10 cellular contexts compared by ENCODE assay signal in genomic region chr3:157099337-157100078, GRCh38.
A peak's percentile ranks its signal among the peaks of the same experiment; 100 is the strongest.
DNase-seq lines count a peak whose midpoint lies in the region; ATAC-seq, FAIRE-seq and TF ChIP-seq lines count a peak whose summit lies in the region.
"Had no signal": no experiment of that assay in that cellular context is flagged by ENCODE, and none has a peak within 500 bp of the region (broad histone marks: within the 10 kb centered on the region; RNA-seq: fewer than 3 reads in every experiment).

No MANE protein-coding gene starts in this region.

- peak; percentile 29 for DNase-seq in EH (ENCODE audit: low read depth)
- DNase-seq in PC-3 = peak; percentile 34
- no peak for DNase-seq in pancreas
- DNase-seq in effector CD4-positive, alpha-beta T cell = no peak
- DNase-seq: NCI-H2029 had no signal

- H4K20me1 ChIP-seq in PC-3 (ENCODE audit: low read length) = no peaks in the 10 kb centered on the region
- H4K20me1 ChIP-seq: BLaER1 treated with 17β-estradiol and CSF1 and Interleukin-3, amounts not matched to agents 10 nM and 100 nM had no signal

- no peaks in the 10 kb centered on the region for H3K27me3 ChIP-seq in PC-3 (ENCODE audit: low read length)
- H3K27me3 ChIP-seq in esophagus (ENCODE audit: control insufficient read depth in 1 of 2, insufficient read depth in 2 of 2, low read length in 2 of 2) = no peaks in the 10 kb centered on the region
- H3K27me3 ChIP-seq in pancreas = no peaks in the 10 kb centered on the region
- H3K27me3 ChIP-seq: BLaER1 treated with 17β-estradiol and CSF1 and Interleukin-3, amounts not matched to agents 10 nM and 100 nM had no signal

- H3K27ac ChIP-seq in PC-3 (ENCODE audit: low read length) = no peak overlapping the region
- H3K27ac ChIP-seq in esophagus (ENCODE audit: low read depth in 2 of 2, low read length in 1 of 2) = peak overlapping the region; percentile 48 to 67
- H3K27ac ChIP-seq in pancreas = no peak overlapping the region
- H3K27ac ChIP-seq: BLaER1 treated with 17β-estradiol and CSF1 and Interleukin-3, amounts not matched to agents 10 nM and 100 nM had no signal

- no peaks in the 10 kb centered on the region for H3K9me2 ChIP-seq in PC-3 (replicated peaks; ENCODE audit: low read length)

- WGBS in esophagus, 2 donors = 46 to 54% methylated on average over 10 of the region's 10 CpGs
- WGBS in pancreas, 2 donors = 81 to 83% methylated on average over 10 of the region's 10 CpGs

- no peak overlapping the region for H2AFZ ChIP-seq in PC-3 (ENCODE audit: low read length)

- H3F3A ChIP-seq in PC-3 (ENCODE audit: low read length, unreplicated experiment) = no peaks in the 10 kb centered on the region

- no peaks in the 10 kb centered on the region for H3K9me3 ChIP-seq in PC-3 (ENCODE audit: low read length)
- no peaks in the 10 kb centered on the region for H3K9me3 ChIP-seq in esophagus (ENCODE audit: control insufficient read depth in 2 of 2, insufficient read depth in 1 of 2, low read depth in 1 of 2, low read length in 1 of 2)
- H3K9me3 ChIP-seq in pancreas = no peaks in the 10 kb centered on the region
- H3K9me3 ChIP-seq: BLaER1 treated with 17β-estradiol and CSF1 and Interleukin-3, amounts not matched to agents 10 nM and 100 nM had no signal

- no peaks in the 10 kb centered on the region for H3K79me2 ChIP-seq in PC-3 (ENCODE audit: low read length)

- no peak overlapping the region for H3K4me2 ChIP-seq in PC-3 (ENCODE audit: low read length)
- H3K4me2 ChIP-seq: BLaER1 treated with 17β-estradiol and CSF1 and Interleukin-3, amounts not matched to agents 10 nM and 100 nM had no signal

- H3K4me3 ChIP-seq in PC-3 (ENCODE audit: low read length) (no peak overlapping the region), esophagus (ENCODE audit: low read depth in 1 of 2, low read length in 2 of 2) (no peak overlapping the region), pancreas (no peak overlapping the region)
- H3K4me3 ChIP-seq: BLaER1 treated with 17β-estradiol and CSF1 and Interleukin-3, amounts not matched to agents 10 nM and 100 nM had no signal

- TF ChIP-seq CTCF in PC-3 (conservative IDR thresholded peaks at IDR 0.05; ENCODE audit: low read depth, low read length) (no peak), pancreas (IDR thresholded peaks at IDR 0.05) (no peak)

- ATAC-seq in PC-3 (peak; percentile 48; the same call in 1 of the 2 replicates), pancreas (peak in 3 of 4 donors; percentile 26 to 46 (median 36)), HG02938 (IDR thresholded peaks at IDR 0.05; ENCODE audit: unreplicated experiment) (no peak), HG02642 (IDR thresholded peaks at IDR 0.05; ENCODE audit: poor library complexity, unreplicated experiment) (no peak), HG03378 (IDR thresholded peaks at IDR 0.05; ENCODE audit: unreplicated experiment) (no peak)

- peaks cover 18% of the 10 kb centered on the region for H3K4me1 ChIP-seq in PC-3 (ENCODE audit: insufficient read depth, low read length)
- H3K4me1 ChIP-seq in esophagus (ENCODE audit: control insufficient read depth in 2 of 2, insufficient read depth in 2 of 2, low read length in 1 of 2) = peaks cover 0 to 6% of the 10 kb centered on the region in 2 donors
- peaks cover 0 to 5% (median 0%) of the 10 kb centered on the region in 3 donors for H3K4me1 ChIP-seq in pancreas
- H3K4me1 ChIP-seq: BLaER1 treated with 17β-estradiol and CSF1 and Interleukin-3, amounts not matched to agents 10 nM and 100 nM had no signal

- no peak for FAIRE-seq in pancreas (lab: Jason Lieb, UNC)

- H3K36me3 ChIP-seq in PC-3 (ENCODE audit: low read depth, low read length) = no peaks in the 10 kb centered on the region
- H3K36me3 ChIP-seq in esophagus (ENCODE audit: control insufficient read depth in 2 of 2, insufficient read depth in 2 of 2, low read length in 1 of 2) = no peaks in the 10 kb centered on the region
- H3K36me3 ChIP-seq in pancreas = no peaks in the 10 kb centered on the region
- H3K36me3 ChIP-seq: BLaER1 treated with 17β-estradiol and CSF1 and Interleukin-3, amounts not matched to agents 10 nM and 100 nM had no signal

- CTCF ChIA-PET in PC-3 (lab: Charles Lee) = interaction anchor here (0.6 kb wide), 1 partner anchor 563 kb away, joined by 4 read pairs; no protein-coding TSS in a partner anchor

- intact Hi-C loops in PC-3 (cut with micrococcal nuclease) (no loop called here), pancreas (cut with DNase I) (no loop called here)

- POLR2A ChIA-PET in PC-3 (lab: Charles Lee; ENCODE audit: unreplicated experiment) = interaction anchor here (0.6 kb wide), 1 partner anchor 10 kb away, joined by 4 read pairs; no protein-coding TSS in a partner anchor

- BruUV-seq in PC-3 (replicated peaks; lab: Mats Ljungman, UMichigan) = no TSS peak

- H3K9ac ChIP-seq in PC-3 (ENCODE audit: low read length) = no peak overlapping the region
- H3K9ac ChIP-seq: BLaER1 treated with 17β-estradiol and CSF1 and Interleukin-3, amounts not matched to agents 10 nM and 100 nM had no signal

Comparison
In these comparisons a context has a peak if more than half of its experiments do, and no peak if none do; other contexts are left out.
1. DNase-seq: peak in EH (single experiment) and PC-3 (single experiment); none in pancreas (0 of 6) and effector CD4-positive, alpha-beta T cell (single experiment).
2. ATAC-seq: peak in PC-3 (single experiment) and pancreas (3 of 4); none in HG02938 (single experiment), HG02642 (single experiment) and HG03378 (single experiment).
3. H3K27ac ChIP-seq: peak in esophagus (2 of 2); none in PC-3 (single experiment) and pancreas (0 of 4).